ENCODE assay signal across 8 cellular contexts in the genomic region with DNA sequence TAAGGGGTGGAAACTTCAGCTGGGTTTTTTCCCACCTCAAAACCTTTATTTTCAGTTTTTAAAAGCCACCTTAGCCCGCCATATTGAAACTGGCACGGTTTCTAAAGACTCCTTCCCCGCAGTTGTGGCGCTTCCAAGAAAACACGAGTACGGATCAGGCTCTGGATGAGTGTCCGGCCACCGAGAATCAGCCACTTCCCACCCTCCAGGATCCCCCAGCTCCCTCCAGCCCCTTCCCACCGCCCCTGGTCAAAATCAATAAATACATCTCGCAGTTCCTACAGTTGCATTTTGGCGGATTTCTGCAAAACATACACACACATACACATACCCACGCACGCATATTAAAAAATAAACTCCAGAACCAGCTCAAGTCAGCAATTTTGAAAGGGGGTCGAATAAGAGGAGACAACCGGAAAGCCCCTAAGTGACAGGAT. TPM values are rescaled to one million over a fixed set of nuclear protein-coding genes. Genes with fewer than 3 reads are reported as not detected.
A peak's percentile ranks its signal among the peaks of the same experiment; 100 is the strongest.
DNase-seq lines count a peak whose midpoint lies in the region; ATAC-seq and TF ChIP-seq lines count a peak whose summit lies in the region.

No MANE protein-coding gene starts in this region.

- peak; percentile 5 for ATAC-seq in activated CD4-positive, alpha-beta T cell treated with anti-CD3 and anti-CD28 coated beads for 36 hours
- ATAC-seq in T-helper 17 cell: peak; percentile 36
- peak; percentile 28 for ATAC-seq in effector memory CD8-positive, alpha-beta T cell (replicated peaks)
- ATAC-seq in HG03280 (IDR thresholded peaks at IDR 0.05; ENCODE audit: unreplicated experiment): no peak
- no peak for ATAC-seq in GM21576 (IDR thresholded peaks at IDR 0.05; ENCODE audit: unreplicated experiment)

- H3K27me3 ChIP-seq in neural progenitor cell: peaks cover 87% of the 10 kb centered on the region

- H3K27ac Mint-ChIP-seq in activated CD4-positive, alpha-beta T cell treated with anti-CD3 and anti-CD28 coated beads for 36 hours: peak overlapping the region; percentile 93
- H3K27ac Mint-ChIP-seq in T-helper 17 cell (peak overlapping the region; percentile 93), neural progenitor cell (peak overlapping the region; percentile 15)
- peak overlapping the region; percentile 95 to 96 for H3K27ac Mint-ChIP-seq in effector memory CD8-positive, alpha-beta T cell

- TF ChIP-seq CTCF in neural progenitor cell (IDR thresholded peaks at IDR 0.05): no peak

- CTCF ChIA-PET in activated CD4-positive, alpha-beta T cell treated with anti-CD3 and anti-CD28 coated beads for 36 hours (lab: Charles Lee): interaction anchor here (0.7 to 1.5 kb wide), 5 partner anchors 151 to 964 kb away, joined by 3 to 5 read pairs (median 3); no protein-coding TSS in a partner anchor

- H3K9me3 ChIP-seq in T-helper 17 cell (ENCODE audit: control insufficient read depth, low read length, poor library complexity, severe bottlenecking) (no peaks in the 10 kb centered on the region), neural progenitor cell (ENCODE audit: low read depth) (no peaks in the 10 kb centered on the region)

- peaks cover 53% of the 10 kb centered on the region for H3K4me1 Mint-ChIP-seq in activated CD4-positive, alpha-beta T cell treated with anti-CD3 and anti-CD28 coated beads for 36 hours
- H3K4me1 Mint-ChIP-seq in T-helper 17 cell: peaks cover 19% of the 10 kb centered on the region
- H3K4me1 Mint-ChIP-seq in effector memory CD8-positive, alpha-beta T cell (ENCODE audit: low read depth in 2 of 2): peaks cover 34 to 42% of the 10 kb centered on the region in 2 donors
- H3K4me1 Mint-ChIP-seq in neural progenitor cell: peaks cover 19% of the 10 kb centered on the region

- DNase-seq in activated CD4-positive, alpha-beta T cell treated with anti-CD3 and anti-CD28 coated beads for 36 hours: peak; percentile 56
- DNase-seq in activated CD4-positive, alpha-beta T cell treated with anti-CD3 and anti-CD28 coated beads for 1 hour: no peak
- no peak for DNase-seq in T-helper 17 cell
- no peak for DNase-seq in effector memory CD8-positive, alpha-beta T cell
- DNase-seq in neural progenitor cell (ENCODE audit: low spot score): peak; percentile 26
- DNase-seq in NCI-H1105 treated with DMSO at 0.1 percent for 48 hours (lab: John Stamatoyannopoulos, UW): no peak

- no peak overlapping the region for H3K9ac ChIP-seq in neural progenitor cell

- H3K4me3 Mint-ChIP-seq in activated CD4-positive, alpha-beta T cell treated with anti-CD3 and anti-CD28 coated beads for 36 hours: peak overlapping the region; percentile 94
- H3K4me3 Mint-ChIP-seq in T-helper 17 cell: peak overlapping the region; percentile 98
- H3K4me3 Mint-ChIP-seq in effector memory CD8-positive, alpha-beta T cell: peak overlapping the region; percentile 98
- peak overlapping the region; percentile 94 for H3K4me3 Mint-ChIP-seq in neural progenitor cell

- no peak overlapping the region for H2AFZ ChIP-seq in neural progenitor cell (replicated peaks)

- H3K27me3 Mint-ChIP-seq in activated CD4-positive, alpha-beta T cell treated with anti-CD3 and anti-CD28 coated beads for 36 hours: peaks cover 10% of the 10 kb centered on the region
- no peaks in the 10 kb centered on the region for H3K27me3 Mint-ChIP-seq in T-helper 17 cell
- H3K27me3 Mint-ChIP-seq in effector memory CD8-positive, alpha-beta T cell: no peaks in the 10 kb centered on the region
- H3K27me3 Mint-ChIP-seq in neural progenitor cell (ENCODE audit: insufficient read depth, low read depth): peaks cover 41% of the 10 kb centered on the region

- H3K4me1 ChIP-seq in neural progenitor cell: peaks cover 24% of the 10 kb centered on the region

- H3K4me3 ChIP-seq in neural progenitor cell: peak overlapping the region; percentile 68

- H3K36me3 ChIP-seq in neural progenitor cell: no peaks in the 10 kb centered on the region

- H3K79me2 ChIP-seq in neural progenitor cell (ENCODE audit: low read depth): no peaks in the 10 kb centered on the region

- POLR2A ChIA-PET in activated CD4-positive, alpha-beta T cell treated with anti-CD3 and anti-CD28 coated beads for 36 hours (lab: Charles Lee): interaction anchor here (1.1 to 1.6 kb wide), 3 partner anchors 21 to 143 kb away, joined by 4 to 6 read pairs (median 4); no protein-coding TSS in a partner anchor

- peaks cover 5% of the 10 kb centered on the region for H4K20me1 ChIP-seq in neural progenitor cell (ENCODE audit: low read depth)

- no peaks in the 10 kb centered on the region for H3K9me3 Mint-ChIP-seq in activated CD4-positive, alpha-beta T cell treated with anti-CD3 and anti-CD28 coated beads for 36 hours (ENCODE audit: low read depth)
- no peaks in the 10 kb centered on the region for H3K9me3 Mint-ChIP-seq in effector memory CD8-positive, alpha-beta T cell
- no peaks in the 10 kb centered on the region for H3K9me3 Mint-ChIP-seq in neural progenitor cell

- H3K36me3 Mint-ChIP-seq in activated CD4-positive, alpha-beta T cell treated with anti-CD3 and anti-CD28 coated beads for 36 hours (ENCODE audit: low read depth): peaks cover 13% of the 10 kb centered on the region
- H3K36me3 Mint-ChIP-seq in T-helper 17 cell (ENCODE audit: low read depth): no peaks in the 10 kb centered on the region
- H3K36me3 Mint-ChIP-seq in effector memory CD8-positive, alpha-beta T cell (ENCODE audit: insufficient read depth): peaks cover 26% of the 10 kb centered on the region
- peaks cover 2% of the 10 kb centered on the region for H3K36me3 Mint-ChIP-seq in neural progenitor cell

- H3K27ac ChIP-seq in neural progenitor cell: no peak overlapping the region

- intact Hi-C loops in activated CD4-positive, alpha-beta T cell treated with anti-CD3 and anti-CD28 coated beads for 36 hours (cut with DNase I, micrococcal nuclease): loop anchor here (1.0 to 5.0 kb wide), 5 partner anchors 141 to 992 kb away; no protein-coding TSS in a partner anchor

- H3K4me2 ChIP-seq in neural progenitor cell: peak overlapping the region; percentile 98

- peaks cover 17% of the 10 kb centered on the region for H3F3A ChIP-seq in neural progenitor cell (ENCODE audit: low read depth)

RNA-seq across cellular contexts. Expression of gene SFMBT2, which starts 1.1 kb away (rescaled TPM):
- 10 to 100 TPM; 17.6 to 18.0 TPM for total RNA-seq in activated CD4-positive, alpha-beta T cell treated with anti-CD3 and anti-CD28 coated beads for 36 hours
- total RNA-seq in T-helper 17 cell (10 to 100 TPM; 18.2 to 19.4 TPM), neural progenitor cell (ENCODE audit: low replicate concordance) (1.8 and 2.6 TPM in 2 replicates)

Comparison
In these comparisons a context has a peak if more than half of its experiments do, and no peak if none do; other contexts are left out.
1. DNase-seq: peak in activated CD4-positive, alpha-beta T cell treated with anti-CD3 and anti-CD28 coated beads for 36 hours (single experiment) and neural progenitor cell (single experiment); none in activated CD4-positive, alpha-beta T cell treated with anti-CD3 and anti-CD28 coated beads for 1 hour (single experiment), T-helper 17 cell (0 of 3), effector memory CD8-positive, alpha-beta T cell (0 of 3) and NCI-H1105 treated with DMSO at 0.1 percent for 48 hours (single experiment).
2. ATAC-seq: peak in activated CD4-positive, alpha-beta T cell treated with anti-CD3 and anti-CD28 coated beads for 36 hours (single experiment), T-helper 17 cell (single experiment) and effector memory CD8-positive, alpha-beta T cell (single experiment); none in HG03280 (single experiment) and GM21576 (single experiment).
3. H3K27ac Mint-ChIP-seq: peak in every context shown above with its lines; median percentile 96 in effector memory CD8-positive, alpha-beta T cell; 93 in activated CD4-positive, alpha-beta T cell treated with anti-CD3 and anti-CD28 coated beads for 36 hours; 93 in T-helper 17 cell; 15 in neural progenitor cell.
4. Peak in every context shown above with its lines, with median percentiles within 50 percentile points of each other: H3K4me3 Mint-ChIP-seq.